ENCODE assay signal across 28 cellular contexts in genomic region chr6:4259391-4259790, GRCh38.
"Had no signal": no experiment of that assay in that cellular context is flagged by ENCODE, and none has a peak within 500 bp of the region (broad histone marks: within the 10 kb centered on the region; RNA-seq: fewer than 3 reads in every experiment).

No MANE protein-coding gene starts in this region.

- H3K27me3 ChIP-seq: left lung, ovary, stomach, testis, thyroid gland, transverse colon, upper lobe of right lung had no signal

- H3K36me3 ChIP-seq: left lung, lower lobe of right lung, ovary, prostate gland, stomach, thyroid gland, transverse colon, upper lobe of right lung had no signal

- H3K4me3 ChIP-seq: left lung, lower lobe of right lung, mucosa of descending colon, ovary, prostate gland, skin epidermis, stomach, testis, thyroid gland, transverse colon, upper lobe of right lung had no signal

- ATAC-seq: left colon; left lung; lower lobe of right lung; mucosa of descending colon; naive thymus-derived CD4-positive, alpha-beta T cell; natural killer cell treated with Interleukin-12 subunit alpha and Interleukin-12 subunit beta and Interleukin-15 and Interleukin-18, amount 100 ng/mL, for 72 hours; right cardiac atrium; sciatic nerve; stimulated activated naive B cell treated with anti-CD40 and anti-IgM and Interleukin-4, amounts not matched to agents 10 μg/mL and 1 μg/mL and 100 μg/mL, for 72 hours; stimulated activated naive CD8-positive, alpha-beta T cell treated with anti-CD3 and anti-CD28 coated beads, Interleukin-15, Interleukin-2, amounts not matched to agents 100 U/mL and 50 U/mL, for 24 hours; upper lobe of right lung had no signal

- H3K4me1 ChIP-seq: left lung, lower lobe of right lung, prostate gland, testis, thyroid gland, upper lobe of right lung had no signal

- DNase-seq: hippocampal formation; kidney; left colon; left lung; lower lobe of right lung; mesendoderm; midbrain; mucosa of descending colon; naive thymus-derived CD4-positive, alpha-beta T cell; ovary; retina; right cardiac atrium; stimulated activated CD4-positive, alpha-beta T cell treated with anti-CD3 and anti-CD28 coated beads, Interleukin-12 subunit alpha, Interleukin-12 subunit beta, amount 100 ng/mL, for 4 hours; stimulated activated CD4-positive, alpha-beta T cell treated with anti-CD3 and anti-CD28 coated beads, Interleukin-15, amount 100 ng/mL, for 24 hours; stimulated activated CD4-positive, alpha-beta T cell treated with anti-CD3 and anti-CD28 coated beads, Interleukin-2, amount 100 ng/mL, for 24 hours; stimulated activated CD4-positive, alpha-beta T cell treated with anti-CD3 and anti-CD28 coated beads, Interleukin-4, amount 100 ng/mL, for 1 hour; stimulated activated naive B cell treated with anti-CD40 and anti-IgM and Interleukin-4, amounts not matched to agents 10 μg/mL and 1 μg/mL and 100 μg/mL, for 72 hours; stimulated activated naive CD8-positive, alpha-beta T cell treated with anti-CD3 and anti-CD28 coated beads, Interleukin-15, Interleukin-2, amounts not matched to agents 100 U/mL and 50 U/mL, for 24 hours; stomach; testis; thyroid gland; transverse colon; upper lobe of right lung had no signal

- H3K9me3 ChIP-seq: left lung, lower lobe of right lung, mucosa of descending colon, ovary, prostate gland, stomach, testis, thyroid gland, transverse colon, upper lobe of right lung had no signal

- H3K27ac ChIP-seq: left lung, lower lobe of right lung, ovary, prostate gland, stomach, testis, thyroid gland, transverse colon, upper lobe of right lung had no signal

- FAIRE-seq: kidney, urothelium cell line had no signal
